In genomic region chr7:128705891-128706333, GRCh38 we compare ENCODE assay signal across 1 cellular context.
TF ChIP-seq lines count a peak whose summit lies in the region.

No MANE protein-coding gene starts in this region.

TF ChIP-seq in K562, 482 proteins besides CTCF, POLR2A, EP300 and RAD21 (continued from another document and continues in another):
- TF ChIP-seq, protein P1, sequence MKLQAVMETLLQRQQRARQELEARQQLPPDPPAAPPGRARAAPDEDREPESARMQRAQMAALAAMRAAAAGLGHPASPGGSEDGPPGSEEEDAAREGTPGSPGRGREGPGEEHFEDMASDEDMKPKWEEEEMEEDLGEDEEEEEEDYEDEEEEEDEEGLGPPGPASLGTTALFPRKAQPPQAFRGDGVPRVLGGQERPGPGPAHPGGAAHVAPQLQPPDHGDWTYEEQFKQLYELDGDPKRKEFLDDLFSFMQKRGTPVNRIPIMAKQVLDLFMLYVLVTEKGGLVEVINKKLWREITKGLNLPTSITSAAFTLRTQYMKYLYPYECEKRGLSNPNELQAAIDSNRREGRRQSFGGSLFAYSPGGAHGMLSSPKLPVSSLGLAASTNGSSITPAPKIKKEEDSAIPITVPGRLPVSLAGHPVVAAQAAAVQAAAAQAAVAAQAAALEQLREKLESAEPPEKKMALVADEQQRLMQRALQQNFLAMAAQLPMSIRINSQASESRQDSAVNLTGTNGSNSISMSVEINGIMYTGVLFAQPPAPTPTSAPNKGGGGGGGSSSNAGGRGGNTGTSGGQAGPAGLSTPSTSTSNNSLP (IDR thresholded peaks at IDR 0.05; ENCODE audit: borderline replicate concordance, low read depth, low read length) = peak; percentile 13; the same call in 1 of the 2 replicates
- no peak for TF ChIP-seq NR2C2 (CRISPR knock-in tag; IDR thresholded peaks at IDR 0.05)
- TF ChIP-seq NR2C2 (tag; IDR thresholded peaks at IDR 0.05) = no peak
- TF ChIP-seq, protein P2, sequence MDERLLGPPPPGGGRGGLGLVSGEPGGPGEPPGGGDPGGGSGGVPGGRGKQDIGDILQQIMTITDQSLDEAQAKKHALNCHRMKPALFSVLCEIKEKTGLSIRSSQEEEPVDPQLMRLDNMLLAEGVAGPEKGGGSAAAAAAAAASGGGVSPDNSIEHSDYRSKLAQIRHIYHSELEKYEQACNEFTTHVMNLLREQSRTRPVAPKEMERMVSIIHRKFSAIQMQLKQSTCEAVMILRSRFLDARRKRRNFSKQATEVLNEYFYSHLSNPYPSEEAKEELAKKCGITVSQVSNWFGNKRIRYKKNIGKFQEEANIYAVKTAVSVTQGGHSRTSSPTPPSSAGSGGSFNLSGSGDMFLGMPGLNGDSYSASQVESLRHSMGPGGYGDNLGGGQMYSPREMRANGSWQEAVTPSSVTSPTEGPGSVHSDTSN (CRISPR knock-in tag; IDR thresholded peaks at IDR 0.05; ENCODE audit: low read depth) = no peak
- TF ChIP-seq, protein P2 (tag; conservative IDR thresholded peaks at IDR 0.05; ENCODE audit: low read depth) = no peak
- TF ChIP-seq, protein P3, sequence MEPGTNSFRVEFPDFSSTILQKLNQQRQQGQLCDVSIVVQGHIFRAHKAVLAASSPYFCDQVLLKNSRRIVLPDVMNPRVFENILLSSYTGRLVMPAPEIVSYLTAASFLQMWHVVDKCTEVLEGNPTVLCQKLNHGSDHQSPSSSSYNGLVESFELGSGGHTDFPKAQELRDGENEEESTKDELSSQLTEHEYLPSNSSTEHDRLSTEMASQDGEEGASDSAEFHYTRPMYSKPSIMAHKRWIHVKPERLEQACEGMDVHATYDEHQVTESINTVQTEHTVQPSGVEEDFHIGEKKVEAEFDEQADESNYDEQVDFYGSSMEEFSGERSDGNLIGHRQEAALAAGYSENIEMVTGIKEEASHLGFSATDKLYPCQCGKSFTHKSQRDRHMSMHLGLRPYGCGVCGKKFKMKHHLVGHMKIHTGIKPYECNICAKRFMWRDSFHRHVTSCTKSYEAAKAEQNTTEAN (CRISPR knock-in tag; IDR thresholded peaks at IDR 0.05) = no peak
- no peak for TF ChIP-seq POLR2H (tag; IDR thresholded peaks at IDR 0.05; ENCODE audit: low read depth)
- TF ChIP-seq CLOCK (CRISPR knock-in tag; IDR thresholded peaks at IDR 0.05; ENCODE audit: borderline replicate concordance) = no peak
- no peak for TF ChIP-seq U2AF2 (optimal IDR thresholded peaks at IDR 0.05; ENCODE audit: low read depth, low read length)
- TF ChIP-seq HDAC8 (tag; IDR thresholded peaks at IDR 0.05) = no peak
- no peak for TF ChIP-seq KLF1 (tag; IDR thresholded peaks at IDR 0.05)
- TF ChIP-seq ZNF232 (CRISPR knock-in tag; IDR thresholded peaks at IDR 0.05) = no peak
- TF ChIP-seq ZBTB40 (IDR thresholded peaks at IDR 0.05) = no peak
- no peak for TF ChIP-seq ZBTB40 (CRISPR knock-in tag; IDR thresholded peaks at IDR 0.05)
- TF ChIP-seq HMBOX1 (IDR thresholded peaks at IDR 0.05) = no peak
- no peak for TF ChIP-seq TRIM28 (IDR thresholded peaks at IDR 0.05)
- TF ChIP-seq ZNF354B (CRISPR knock-in tag; IDR thresholded peaks at IDR 0.05) = no peak
- no peak for TF ChIP-seq CBX5 (IDR thresholded peaks at IDR 0.05; ENCODE audit: borderline replicate concordance, low read depth)
- TF ChIP-seq PYGO2 (tag; IDR thresholded peaks at IDR 0.05) = no peak
- no peak for TF ChIP-seq ZNF830 (CRISPR knock-in tag; IDR thresholded peaks at IDR 0.05)
- no peak for TF ChIP-seq SNIP1 (IDR thresholded peaks at IDR 0.05; ENCODE audit: low read depth)
- TF ChIP-seq, protein P4, sequence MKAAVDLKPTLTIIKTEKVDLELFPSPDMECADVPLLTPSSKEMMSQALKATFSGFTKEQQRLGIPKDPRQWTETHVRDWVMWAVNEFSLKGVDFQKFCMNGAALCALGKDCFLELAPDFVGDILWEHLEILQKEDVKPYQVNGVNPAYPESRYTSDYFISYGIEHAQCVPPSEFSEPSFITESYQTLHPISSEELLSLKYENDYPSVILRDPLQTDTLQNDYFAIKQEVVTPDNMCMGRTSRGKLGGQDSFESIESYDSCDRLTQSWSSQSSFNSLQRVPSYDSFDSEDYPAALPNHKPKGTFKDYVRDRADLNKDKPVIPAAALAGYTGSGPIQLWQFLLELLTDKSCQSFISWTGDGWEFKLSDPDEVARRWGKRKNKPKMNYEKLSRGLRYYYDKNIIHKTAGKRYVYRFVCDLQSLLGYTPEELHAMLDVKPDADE (conservative IDR thresholded peaks at IDR 0.05; ENCODE audit: control insufficient read depth, low read depth, low read length) = no peak
- no peak for TF ChIP-seq FOXJ2 (tag; IDR thresholded peaks at IDR 0.05)
- peak; percentile 73 for TF ChIP-seq JUNB (CRISPR knock-in tag; conservative IDR thresholded peaks at IDR 0.05)
- TF ChIP-seq TCF3 (CRISPR knock-in tag; IDR thresholded peaks at IDR 0.05) = no peak
- TF ChIP-seq ZBTB11 (CRISPR knock-in tag; IDR thresholded peaks at IDR 0.05) = no peak
- no peak for TF ChIP-seq CC2D1A (IDR thresholded peaks at IDR 0.05)
- no peak for TF ChIP-seq SMAD4 (CRISPR knock-in tag; conservative IDR thresholded peaks at IDR 0.05)
- TF ChIP-seq, protein P5, sequence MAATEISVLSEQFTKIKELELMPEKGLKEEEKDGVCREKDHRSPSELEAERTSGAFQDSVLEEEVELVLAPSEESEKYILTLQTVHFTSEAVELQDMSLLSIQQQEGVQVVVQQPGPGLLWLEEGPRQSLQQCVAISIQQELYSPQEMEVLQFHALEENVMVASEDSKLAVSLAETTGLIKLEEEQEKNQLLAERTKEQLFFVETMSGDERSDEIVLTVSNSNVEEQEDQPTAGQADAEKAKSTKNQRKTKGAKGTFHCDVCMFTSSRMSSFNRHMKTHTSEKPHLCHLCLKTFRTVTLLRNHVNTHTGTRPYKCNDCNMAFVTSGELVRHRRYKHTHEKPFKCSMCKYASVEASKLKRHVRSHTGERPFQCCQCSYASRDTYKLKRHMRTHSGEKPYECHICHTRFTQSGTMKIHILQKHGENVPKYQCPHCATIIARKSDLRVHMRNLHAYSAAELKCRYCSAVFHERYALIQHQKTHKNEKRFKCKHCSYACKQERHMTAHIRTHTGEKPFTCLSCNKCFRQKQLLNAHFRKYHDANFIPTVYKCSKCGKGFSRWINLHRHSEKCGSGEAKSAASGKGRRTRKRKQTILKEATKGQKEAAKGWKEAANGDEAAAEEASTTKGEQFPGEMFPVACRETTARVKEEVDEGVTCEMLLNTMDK (IDR thresholded peaks at IDR 0.05; ENCODE audit: borderline replicate concordance, insufficient read depth, low read depth, low read length, poor library complexity, severe bottlenecking) = no peak
- no peak for TF ChIP-seq IRF2 (CRISPR knock-in tag; IDR thresholded peaks at IDR 0.05)
